ENCODE assay signal across 10 cellular contexts in genomic region chr2:207121784-207122183, GRCh38. TPM values are rescaled to one million over a fixed set of nuclear protein-coding genes. Genes with fewer than 3 reads are reported as not detected.
DNase-seq lines count a peak whose midpoint lies in the region; ATAC-seq and TF ChIP-seq lines count a peak whose summit lies in the region.
"Had no signal": no experiment of that assay in that cellular context is flagged by ENCODE, and none has a peak within 500 bp of the region (broad histone marks: within the 10 kb centered on the region; RNA-seq: fewer than 3 reads in every experiment).

No MANE protein-coding gene starts in this region.

- intact Hi-C loops in gastrocnemius medialis (cut with DNase I; ENCODE audit: low total_unique reads): no loop called here

- H3K4me1 ChIP-seq in GM23248 (ENCODE audit: insufficient read depth): peaks cover 58% of the 10 kb centered on the region
- peaks cover 17 to 18% of the 10 kb centered on the region in 2 donors for H3K4me1 ChIP-seq in gastrocnemius medialis
- H3K4me1 ChIP-seq in H9 (ENCODE audit: insufficient read depth, low read length): peaks cover 15% of the 10 kb centered on the region; the same call in 1 of the 2 replicates

- H4K5ac ChIP-seq in H9 (ENCODE audit: insufficient read length, low read depth, low read length): no peak overlapping the region

- H3K9me3 Mint-ChIP-seq in H9 (no peaks in the 10 kb centered on the region), WTC11 (0 out of 2 replicates have a peak, but pooled peaks cover 4% of the 10 kb centered on the region)

- H3K4me3 Mint-ChIP-seq in H9 (no peak overlapping the region), WTC11 (no peak overlapping the region)

- no peak overlapping the region for H4K91ac ChIP-seq in H9 (ENCODE audit: insufficient read length, low read depth, low read length)

- peaks cover 75% of the 10 kb centered on the region for H3F3A ChIP-seq in GM23248 (ENCODE audit: insufficient read depth)

- TF ChIP-seq POLR2A in gastrocnemius medialis (IDR thresholded peaks at IDR 0.05): no peak

- peak overlapping the region; percentile 24 for H3K4me2 ChIP-seq in GM23248 (ENCODE audit: unreplicated experiment)
- no peak overlapping the region for H3K4me2 ChIP-seq in H9 (ENCODE audit: insufficient read depth, insufficient read length, low read length)

- H4K8ac ChIP-seq in H9 (replicated peaks; ENCODE audit: insufficient read length, low read depth, low read length): no peak overlapping the region

- 0 to 6% methylated on average over 1 of the region's 1 CpG for WGBS in GM23248 (ENCODE audit: low coverage in 1 of 2, low lambda C conversion rate in 2 of 2, missing lambda C conversion rate in 2 of 2), 2 experiments
- WGBS in H9 (ENCODE audit: extremely low coverage, insufficient read length, low lambda C conversion rate): no CpG with 5 or more reads among the region's 1 CpG

- no peak overlapping the region for H3K23ac ChIP-seq in H9 (ENCODE audit: insufficient read length, low read depth, low read length)

- H3K9me3 ChIP-seq in GM23248 (ENCODE audit: low read depth): no peaks in the 10 kb centered on the region
- no peaks in the 10 kb centered on the region for H3K9me3 ChIP-seq in gastrocnemius medialis
- no peaks in the 10 kb centered on the region for H3K9me3 ChIP-seq in H9 (ENCODE audit: control insufficient read depth, low read depth, low read length)

- POLR2A ChIA-PET in WTC11 (lab: Charles Lee): no interaction called here

- H3K14ac ChIP-seq in H9 (ENCODE audit: insufficient read depth, low read length): no peak overlapping the region

- peak overlapping the region; percentile 20 for H3K27ac ChIP-seq in GM23248
- peak overlapping the region in 3 of 4 donors; percentile 3 to 50 (median 43) for H3K27ac ChIP-seq in gastrocnemius medialis
- H3K27ac ChIP-seq in H9 (ENCODE audit: insufficient read length, low read depth, low read length): no peak overlapping the region

- in situ Hi-C loops in GM23248 (cut with MboI): no loop called here
- in situ Hi-C loops in gastrocnemius medialis (cut with MboI; ENCODE audit: low sequenced_read_pairs in 4 of 4): no loop called here

- no peaks in the 10 kb centered on the region for H3K79me1 ChIP-seq in H9 (ENCODE audit: insufficient read depth, low read depth, low read length, poor library complexity, severe bottlenecking)

- H3K79me2 ChIP-seq in GM23248 (ENCODE audit: insufficient read depth): peaks cover 100% of the 10 kb centered on the region
- peaks cover 10% of the 10 kb centered on the region; the same call in 1 of the 2 replicates for H3K79me2 ChIP-seq in H9 (ENCODE audit: insufficient read depth, low read length)

- H4K20me1 ChIP-seq in GM23248 (ENCODE audit: insufficient read depth): peaks cover 21% of the 10 kb centered on the region; the same call in 1 of the 2 replicates
- no peaks in the 10 kb centered on the region for H4K20me1 ChIP-seq in H9 (ENCODE audit: control insufficient read depth, insufficient read depth, insufficient read length)

- no peaks in the 10 kb centered on the region for H3K23me2 ChIP-seq in H9 (ENCODE audit: insufficient read length, low read depth, low read length, poor library complexity, severe bottlenecking)

- H3K27me3 ChIP-seq in GM23248 (replicated peaks; ENCODE audit: insufficient read depth) (no peaks in the 10 kb centered on the region), gastrocnemius medialis (no peaks in the 10 kb centered on the region), H9 (ENCODE audit: insufficient read depth, low read length) (no peaks in the 10 kb centered on the region)

- no peak overlapping the region for H3K18ac ChIP-seq in H9 (ENCODE audit: insufficient read length, low read depth, low read length)

- no peak overlapping the region for H2BK5ac ChIP-seq in H9 (ENCODE audit: insufficient read length, low read length)

- H3K36me3 ChIP-seq in GM23248 (ENCODE audit: low read depth) (peaks cover 52% of the 10 kb centered on the region), gastrocnemius medialis (peaks cover 0 to 14% of the 10 kb centered on the region in 2 donors)

- H3K9ac ChIP-seq in GM23248 (no peak overlapping the region), H9 (ENCODE audit: extremely low read depth, insufficient read length, low read length) (no peak overlapping the region)

- no peaks in the 10 kb centered on the region for H3K9me2 ChIP-seq in GM23248 (ENCODE audit: insufficient read depth)

- H3K4me1 Mint-ChIP-seq in H9: peaks cover 38 to 50% of the 10 kb centered on the region in 2 experiments
- H3K4me1 Mint-ChIP-seq in WTC11: peaks cover 39% of the 10 kb centered on the region

- TF ChIP-seq CTCF in fibroblast of villous mesenchyme (IDR thresholded peaks at IDR 0.05; ENCODE audit: insufficient read depth, low read depth, low read length): no peak
- no peak for TF ChIP-seq CTCF in gastrocnemius medialis (IDR thresholded peaks at IDR 0.05 in 4 of 5, conservative IDR thresholded peaks at IDR 0.05 in 1 of 5)
- no peak for TF ChIP-seq CTCF in H9 (conservative IDR thresholded peaks at IDR 0.05)
- TF ChIP-seq CTCF in WTC11 (IDR thresholded peaks at IDR 0.05): no peak

- no peak overlapping the region for H2BK20ac ChIP-seq in H9 (ENCODE audit: low read depth, low read length, poor library complexity, severe bottlenecking)

- no peak overlapping the region for H3T11ph ChIP-seq in H9 (ENCODE audit: low read length)

- no peak overlapping the region for H2AK5ac ChIP-seq in H9 (ENCODE audit: insufficient read length, low read length)

- H3K27ac Mint-ChIP-seq in H9 (peak overlapping the region in 1 of 3 experiments; percentile 45; a peak in 2 of 7 replicates), WTC11 (no peak overlapping the region)

- no peaks in the 10 kb centered on the region for H3K27me3 Mint-ChIP-seq in H9 (ENCODE audit: low read depth)
- no peaks in the 10 kb centered on the region for H3K27me3 Mint-ChIP-seq in WTC11 (ENCODE audit: low read depth)

- CTCF ChIA-PET in WTC11 (lab: Charles Lee): no interaction called here

- H3K4ac ChIP-seq in H9 (ENCODE audit: low read depth, low read length): no peak overlapping the region

- H2BK120ac ChIP-seq in H9 (ENCODE audit: low read depth, low read length, poor library complexity, severe bottlenecking): no peak overlapping the region

- H3K56ac ChIP-seq in H9 (ENCODE audit: insufficient read length, low read depth, low read length): no peak overlapping the region

- H3K36me3 Mint-ChIP-seq in H9 (ENCODE audit: insufficient read depth in 1 of 3, low read depth in 3 of 3): peaks cover 10 to 31% (median 23%) of the 10 kb centered on the region in 3 experiments
- peaks cover 12% of the 10 kb centered on the region for H3K36me3 Mint-ChIP-seq in WTC11

- H2AFZ ChIP-seq in GM23248: no peak overlapping the region
- no peak overlapping the region for H2AFZ ChIP-seq in H9 (ENCODE audit: low read length)

- ATAC-seq in SK-N-SH treated with all-trans-retinoic acid at 6 μM for 48 hours: peak; percentile 94
- ATAC-seq in gastrocnemius medialis: peak; percentile 62 to 71
- no peak for ATAC-seq in WTC11
- ATAC-seq: GM12878 had no signal

- no peak overlapping the region for H2BK15ac ChIP-seq in H9 (ENCODE audit: low read depth, low read length)

- H2BK12ac ChIP-seq in H9 (ENCODE audit: insufficient read length, low read depth, low read length): no peak overlapping the region

- H3K4me3 ChIP-seq in GM23248 (no peak overlapping the region), fibroblast of villous mesenchyme (ENCODE audit: low read depth, low read length) (no peak overlapping the region), gastrocnemius medialis (no peak overlapping the region)
- H3K4me3 ChIP-seq: GM12878 had no signal

- peak; percentile 75 for DNase-seq in GM23248
- peak; percentile 72 for DNase-seq in fibroblast of villous mesenchyme (ENCODE audit: low read depth)
- DNase-seq in gastrocnemius medialis: peak in 1 of 2 donors; percentile 19
- no peak for DNase-seq in H9
- DNase-seq in WTC11 (ENCODE audit: low spot score): no peak
- no peak for DNase-seq in activated CD4-positive, alpha-beta T cell treated with anti-CD3 and anti-CD28 coated beads for 4 hours
- no peak for DNase-seq in SW480 (ENCODE audit: low spot score)
- DNase-seq: KG1 had no signal

TF ChIP-seq in SK-N-SH treated with all-trans-retinoic acid at 6 μM for 48 hours, 23 proteins besides CTCF, POLR2A, EP300 and RAD21:
- no peak for TF ChIP-seq CREB5 (CRISPR knock-in tag; IDR thresholded peaks at IDR 0.05; ENCODE audit: low read depth)
- TF ChIP-seq ARNTL (CRISPR knock-in tag; IDR thresholded peaks at IDR 0.05; ENCODE audit: borderline replicate concordance, low read depth): no peak

TF ChIP-seq in WTC11, 78 proteins besides CTCF, POLR2A, EP300 and RAD21 (continues in another document):
- TF ChIP-seq KAT7 (CRISPR knock-in tag; IDR thresholded peaks at IDR 0.05; ENCODE audit: borderline replicate concordance): no peak
- TF ChIP-seq FOXJ3 (CRISPR knock-in tag; IDR thresholded peaks at IDR 0.05; ENCODE audit: borderline replicate concordance): no peak
- TF ChIP-seq MYBL2 (CRISPR knock-in tag; IDR thresholded peaks at IDR 0.05): no peak

RNA-seq across cellular contexts. Expression of gene KLF7, which starts 44.0 kb away (rescaled TPM):
- total RNA-seq in GM23248 (2014; rRNA removed; shearing (Covaris generic)): 22.5 and 43.0 TPM in 2 replicates
- polyA plus RNA-seq in GM23248 (2016; fragmentation: Nextera tagmentation; extraction: Ambion mirVana): 35.8 and 39.4 TPM in 2 replicates
- total RNA-seq in fibroblast of villous mesenchyme (26.4 and 28.1 TPM in 2 replicates), gastrocnemius medialis (10 to 100 TPM in 1 of 4 donors, 1 to 10 TPM in 3; 6.8 to 12.0 (median 7.6) TPM), H9 (2021) (32.2 and 33.4 TPM in 2 replicates), WTC11 (2021) (11.9 to 25.4 TPM (median 16.3 TPM) in 3 replicates)

Comparison
In these comparisons a context has a peak if more than half of its experiments do, and no peak if none do; other contexts are left out.
1. DNase-seq: peak in GM23248 (single experiment) and fibroblast of villous mesenchyme (single experiment); none in H9 (single experiment), WTC11 (single experiment), activated CD4-positive, alpha-beta T cell treated with anti-CD3 and anti-CD28 coated beads for 4 hours (0 of 2) and SW480 (single experiment).